ENCODE assay signal across 7 cellular contexts in the genomic region with DNA sequence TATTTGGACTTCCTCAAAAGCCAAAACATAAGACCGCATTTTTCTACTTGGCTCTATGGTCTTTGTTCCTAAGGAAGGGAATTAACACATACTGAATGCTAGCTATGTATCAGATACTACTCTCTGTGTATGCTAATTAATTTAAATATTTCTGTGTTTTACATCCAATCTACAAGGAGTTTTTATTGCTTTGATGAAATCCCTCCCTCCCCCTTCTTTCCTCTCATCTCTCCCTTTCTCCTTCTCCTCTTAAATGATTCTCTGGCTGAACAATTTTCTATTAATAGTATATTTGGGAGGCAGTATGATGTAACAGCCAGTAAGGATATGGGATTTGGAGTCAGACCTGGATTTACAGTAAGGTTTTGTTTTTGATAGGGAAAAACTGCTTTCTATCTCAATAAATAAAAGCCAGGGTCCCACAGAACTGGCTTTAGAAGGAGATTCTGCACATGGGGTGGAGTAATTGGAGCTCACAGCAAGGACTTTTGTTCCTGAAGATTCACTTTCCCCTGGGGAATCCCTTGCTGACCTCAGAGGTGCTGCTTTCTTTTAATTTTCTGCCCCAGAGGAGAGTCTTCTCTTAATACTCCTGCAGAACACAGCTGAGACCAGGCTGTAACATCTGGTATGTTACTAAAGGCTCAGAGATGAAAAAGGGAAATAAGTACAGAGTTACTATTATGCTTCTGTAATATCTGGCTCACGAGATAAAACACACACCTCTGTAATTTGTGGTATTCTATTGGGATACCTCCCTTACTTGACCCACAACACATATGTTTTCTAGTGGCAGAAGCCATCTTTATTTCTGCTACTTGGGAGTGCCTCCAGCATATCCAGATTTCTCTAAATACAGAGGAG.
DNase-seq lines count a peak whose midpoint lies in the region; ATAC-seq and TF ChIP-seq lines count a peak whose summit lies in the region.

No MANE protein-coding gene starts in this region.

- no peaks in the 10 kb centered on the region for H3K36me3 ChIP-seq in parathyroid adenoma (ENCODE audit: control insufficient read depth, insufficient read depth, low read length)

- H3K9ac ChIP-seq in parathyroid adenoma = no peak overlapping the region

- no peak overlapping the region for H3K4me2 ChIP-seq in parathyroid adenoma (ENCODE audit: low read length)

- H3K27ac ChIP-seq in parathyroid adenoma = peak overlapping the region; percentile 32

- H3K4me3 Mint-ChIP-seq in effector memory CD8-positive, alpha-beta T cell = peak overlapping the region; percentile 70 to 78

- no peak for TF ChIP-seq CTCF in parathyroid adenoma (IDR thresholded peaks at IDR 0.05)

- peaks cover 2% of the 10 kb centered on the region for H3K4me1 ChIP-seq in parathyroid adenoma

- no peak overlapping the region for H3K4me3 ChIP-seq in parathyroid adenoma (ENCODE audit: low read depth, low read length)

- H3K36me3 Mint-ChIP-seq in effector memory CD8-positive, alpha-beta T cell (ENCODE audit: insufficient read depth) = peaks cover 10% of the 10 kb centered on the region

- no peak overlapping the region for H2AFZ ChIP-seq in parathyroid adenoma

- H3K9me3 Mint-ChIP-seq in effector memory CD8-positive, alpha-beta T cell = no peaks in the 10 kb centered on the region

- no peaks in the 10 kb centered on the region for H3K27me3 ChIP-seq in parathyroid adenoma (ENCODE audit: control insufficient read depth, insufficient read depth, low read length)

- H3K27me3 Mint-ChIP-seq in effector memory CD8-positive, alpha-beta T cell = no peaks in the 10 kb centered on the region

- ATAC-seq in GM21423 (IDR thresholded peaks at IDR 0.05; ENCODE audit: unreplicated experiment) (peak; percentile 8), GM19328 (IDR thresholded peaks at IDR 0.05; ENCODE audit: unreplicated experiment) (no peak)
- ATAC-seq in effector memory CD8-positive, alpha-beta T cell (replicated peaks) = peak; percentile 11

- peak overlapping the region; percentile 92 for H3K27ac Mint-ChIP-seq in effector memory CD8-positive, alpha-beta T cell

- no peaks in the 10 kb centered on the region for H3K9me3 ChIP-seq in parathyroid adenoma (ENCODE audit: control insufficient read depth, low read length)

- H3K4me1 Mint-ChIP-seq in effector memory CD8-positive, alpha-beta T cell (ENCODE audit: low read depth in 2 of 2) = peaks cover 34 to 51% of the 10 kb centered on the region in 2 donors

- H3K79me2 ChIP-seq in parathyroid adenoma = peaks cover 4% of the 10 kb centered on the region

- DNase-seq in NCI-H524 treated with DMSO at 0.1 percent for 48 hours (lab: John Stamatoyannopoulos, UW) (peak; percentile 26), NCI-H1105 (lab: John Stamatoyannopoulos, UW) (no peak), activated gamma-delta T cell treated with Interleukin-2 at 50 U/mL for 16 hours (no peak)
- no peak for DNase-seq in effector memory CD8-positive, alpha-beta T cell
